ENCODE assay signal across 1 cellular context in genomic region chr9:5629312-5630037, GRCh38.
TF ChIP-seq lines count a peak whose summit lies in the region.

No MANE protein-coding gene starts in this region.

TF ChIP-seq in K562, 482 proteins besides CTCF, POLR2A, EP300 and RAD21 (continued from another document):
- TF ChIP-seq ZBTB5 (IDR thresholded peaks at IDR 0.05) (no peak), MNT (conservative IDR thresholded peaks at IDR 0.05) (0 out of 4 replicates have a peak, but pooled peaks of 1 of the 2 experiments have one; percentile 17), BACH1 (tag; IDR thresholded peaks at IDR 0.05) (no peak), HOMEZ (CRISPR knock-in tag; IDR thresholded peaks at IDR 0.05) (no peak), SAP30 (IDR thresholded peaks at IDR 0.05; ENCODE audit: borderline replicate concordance, insufficient read depth, low read depth, low read length, poor library complexity, severe bottlenecking) (peak; percentile 48), GATAD2B (IDR thresholded peaks at IDR 0.05; ENCODE audit: borderline replicate concordance) (no peak), MED1 (CRISPR knock-in tag; IDR thresholded peaks at IDR 0.05; ENCODE audit: borderline replicate concordance) (no peak)
